Comparison of ENCODE assay signal across 8 cellular contexts in genomic region chr15:78131295-78132021, GRCh38. TPM values are rescaled to one million over a fixed set of nuclear protein-coding genes. Genes with fewer than 3 reads are reported as not detected.
DNase-seq lines count a peak whose midpoint lies in the region; ATAC-seq, FAIRE-seq and TF ChIP-seq lines count a peak whose summit lies in the region.

CIB2 (minus strand) TSS chr15:78131445; CDS start chr15:78131215, 230 bp downstream.

- TF ChIP-seq RAD21 in A549 (conservative IDR thresholded peaks at IDR 0.05 in 1 of 2, IDR thresholded peaks at IDR 0.05 in 1 of 2) (peak; percentile 61 to 81), liver (IDR thresholded peaks at IDR 0.05) (peak; percentile 68 to 70)

- POLR2A ChIA-PET in A549 (lab: Yijun Ruan, JAX) = interaction anchor here (0.7 to 4.0 kb wide), 4 partner anchors 8 to 109 kb away, joined by 3 to 16 read pairs (median 4); partner anchors contain the start of gene IDH3A

- under 1% methylated on average over 38 of the region's 79 CpGs for WGBS in A549 (ENCODE audit: missing lambda C conversion rate)
- 1% methylated on average over 79 of the region's 79 CpGs for WGBS in liver

- no peak for FAIRE-seq in A549 (lab: Jason Lieb, UNC)
- FAIRE-seq in GM18507 (lab: Jason Lieb, UNC) = peak; percentile 52

- peak within 1 kb of the TSS; percentile 82 for H3K27ac Mint-ChIP-seq in dendritic cell treated with granulocyte-macrophage colony-stimulating factor and Interleukin-4, amounts not matched to agents 40 ng/mL and 50 ng/mL, for 4 days

- ATAC-seq in A549 (peak; percentile 84 to 87), HG03066 (IDR thresholded peaks at IDR 0.05; ENCODE audit: low read depth, unreplicated experiment) (peak; percentile 82)

- H3K4me1 ChIP-seq in A549 (peaks cover 38% of the 10 kb centered on the region), liver (ENCODE audit: control insufficient read depth in 4 of 4, insufficient read depth in 4 of 4, low read length in 3 of 4) (peaks cover 1 to 9% (median 4%) of the 10 kb centered on the region in 4 donors)

- H3K27me3 Mint-ChIP-seq in dendritic cell treated with granulocyte-macrophage colony-stimulating factor and Interleukin-4, amounts not matched to agents 40 ng/mL and 50 ng/mL, for 4 days = peaks cover 13% of the 10 kb centered on the region

- peak within 1 kb of the TSS; percentile 91 to 94 for H3K27ac ChIP-seq in A549
- H3K27ac ChIP-seq in liver (ENCODE audit: low read depth in 1 of 2, low read length in 2 of 2) = peak within 1 kb of the TSS; percentile 33 to 73

- intact Hi-C loops in dendritic cell treated with granulocyte-macrophage colony-stimulating factor and Interleukin-4, amounts not matched to agents 40 ng/mL and 50 ng/mL, for 4 days (cut with micrococcal nuclease) = loop anchor here (1.0 to 5.0 kb wide), 2 partner anchors 64 to 111 kb away; no protein-coding TSS in a partner anchor

- no peaks in the 10 kb centered on the region for H3K9me3 Mint-ChIP-seq in dendritic cell treated with granulocyte-macrophage colony-stimulating factor and Interleukin-4, amounts not matched to agents 40 ng/mL and 50 ng/mL, for 4 days

- peaks cover 29% of the 10 kb centered on the region for H3K4me1 Mint-ChIP-seq in dendritic cell treated with granulocyte-macrophage colony-stimulating factor and Interleukin-4, amounts not matched to agents 40 ng/mL and 50 ng/mL, for 4 days (ENCODE audit: low read depth)

- peak within 1 kb of the TSS; percentile 91 for H3K4me2 ChIP-seq in A549

- H3K27me3 ChIP-seq in liver (ENCODE audit: control insufficient read depth in 4 of 4, insufficient read depth in 4 of 4, low read length in 3 of 4) = no peaks in the 10 kb centered on the region

- H3K36me3 ChIP-seq in liver (ENCODE audit: control insufficient read depth in 4 of 4, insufficient read depth in 3 of 4, low read depth in 1 of 4, low read length in 3 of 4) = no peaks in the 10 kb centered on the region

- H3K9me3 ChIP-seq in A549 (no peaks in the 10 kb centered on the region), liver (ENCODE audit: control insufficient read depth in 4 of 4, low read length in 3 of 4) (no peaks in the 10 kb centered on the region)

- TF ChIP-seq POLR2A in A549 (IDR thresholded peaks at IDR 0.05; ENCODE audit: low read length) = peak; percentile 74

- CTCF ChIA-PET in A549 (lab: Yijun Ruan, JAX) = interaction anchor here (0.5 to 9.0 kb wide), 49 partner anchors 8 to 1883 kb away, joined by 3 to 116 read pairs (median 4); partner anchors contain the start of genes IDH3A and SKIC8

- H3K9ac ChIP-seq in liver (ENCODE audit: low read depth in 1 of 2, low read length in 2 of 2) = peak within 1 kb of the TSS; percentile 52 to 84

- TF ChIP-seq EP300 in A549 (IDR thresholded peaks at IDR 0.05) = no peak

- peak within 1 kb of the TSS; percentile 79 for H3K4me3 Mint-ChIP-seq in dendritic cell treated with granulocyte-macrophage colony-stimulating factor and Interleukin-4, amounts not matched to agents 40 ng/mL and 50 ng/mL, for 4 days

- DNase-seq in A549 (ENCODE audit: low read depth in 1 of 2, low spot score in 1 of 2) (peak; percentile 71 to 92), GM18507 (ENCODE audit: extremely low spot score, insufficient read length, low read depth) (peak; percentile 90), NCI-H446 treated with DMSO at 0.1 percent for 48 hours (lab: John Stamatoyannopoulos, UW) (peak; percentile 2)
- peak; percentile 65 for DNase-seq in activated CD4-positive, alpha-beta T cell treated with anti-CD3 and anti-CD28 coated beads, Interleukin-2, amount 50 U/mL, for 1 hour
- DNase-seq in stimulated activated CD4-positive, alpha-beta T cell treated with anti-CD3 and anti-CD28 coated beads, Interleukin-4, amount 100 ng/mL, for 1 hour = peak; percentile 76

- H3K36me3 Mint-ChIP-seq in dendritic cell treated with granulocyte-macrophage colony-stimulating factor and Interleukin-4, amounts not matched to agents 40 ng/mL and 50 ng/mL, for 4 days (ENCODE audit: low read depth) = no peaks in the 10 kb centered on the region

- TF ChIP-seq CTCF in A549 (IDR thresholded peaks at IDR 0.05) (peak; percentile 85), liver (IDR thresholded peaks at IDR 0.05; ENCODE audit: low read depth, low read length, missing input control) (peak; percentile 77)

- H3K4me3 ChIP-seq in A549 (peak within 1 kb of the TSS; percentile 86), liver (ENCODE audit: low read depth in 1 of 3, low read length in 3 of 3) (peak within 1 kb of the TSS; percentile 52 to 80 (median 64))

TF ChIP-seq in A549, 52 proteins besides CTCF, POLR2A, EP300 and RAD21 (continues in another document):
- TF ChIP-seq E2F6 (IDR thresholded peaks at IDR 0.05; ENCODE audit: borderline replicate concordance, low read depth) = peak; percentile 48; the same call in 1 of the 2 replicates
- TF ChIP-seq HOXA7 (CRISPR knock-in tag; IDR thresholded peaks at IDR 0.05) = no peak
- peak; percentile 45 to 70; a peak in 3 of 5 replicates for TF ChIP-seq JUN (IDR thresholded peaks at IDR 0.05)
- TF ChIP-seq PHF8 (IDR thresholded peaks at IDR 0.05; ENCODE audit: borderline replicate concordance, low read depth) = peak; percentile 92
- TF ChIP-seq MAFK (IDR thresholded peaks at IDR 0.05; ENCODE audit: partially characterized antibody) = no peak
- TF ChIP-seq RFX5 (IDR thresholded peaks at IDR 0.05) = no peak; the same call in 1 of the 2 replicates
- peak; percentile 77; the same call in 1 of the 2 replicates for TF ChIP-seq HMGXB4 (CRISPR knock-in tag; IDR thresholded peaks at IDR 0.05; ENCODE audit: borderline replicate concordance)
- TF ChIP-seq HOXB5 (CRISPR knock-in tag; IDR thresholded peaks at IDR 0.05) = peak; percentile 60; the same call in 1 of the 2 replicates
- no peak for TF ChIP-seq NFE2L2 (conservative IDR thresholded peaks at IDR 0.05; ENCODE audit: low read length)
- TF ChIP-seq SMC3 (IDR thresholded peaks at IDR 0.05) = peak; percentile 84

TF ChIP-seq in liver, 16 proteins besides CTCF, POLR2A, EP300 and RAD21:
- peak in 1 of 2 donors; percentile 6 for TF ChIP-seq HNF4A (conservative IDR thresholded peaks at IDR 0.05)
- TF ChIP-seq NR2F2 (IDR thresholded peaks at IDR 0.05) = no peak
- TF ChIP-seq REST (IDR thresholded peaks at IDR 0.05) = no peak

RNA-seq across cellular contexts. Expression of gene CIB2, which starts in this region (rescaled TPM):
- polyA plus RNA-seq in A549 (2011; rRNA removed) = 16.4 and 21.2 TPM in 2 replicates
- 15.8 and 17.4 TPM in 2 replicates for polyA plus RNA-seq in A549 (2012; cell fraction: cytosol; rRNA removed)
- polyA plus RNA-seq in A549 (2012; cell fraction: nucleus; rRNA removed) = 6.4 and 7.8 TPM in 2 replicates
- polyA plus RNA-seq in A549 (2017; fragmentation: RNase III; extraction: RNeasy Plus Mini Kit Qiagen cat#74134 plus additional on column Dnase treatment) = 21.6 to 26.7 TPM (median 25.3 TPM) in 3 replicates
- polyA minus RNA-seq in A549 (2011; rRNA and poly(A)+ RNA removed) = 21.1 and 26.6 TPM in 2 replicates
- 1 to 10 TPM in 1 of 2 donors, under 1 TPM in 1; 0.25 to 2.2 TPM for total RNA-seq in liver
- polyA plus RNA-seq in liver = under 1 TPM; 0.36 to 0.70 TPM

Comparison
In these comparisons a context has a peak if more than half of its experiments do, and no peak if none do; other contexts are left out.
1. Peak in every context shown above with its lines: DNase-seq, ATAC-seq, H3K4me3 ChIP-seq and H3K27ac ChIP-seq.
2. RNA of gene CIB2 (polyA plus RNA-seq): 6.4 to 26.7 TPM in A549; 0.36 to 0.70 TPM in liver; every median in the first group is over 4 times any median in the second.
3. DNase-seq: peak in every context shown above with its lines; median percentile 90 in GM18507; 82 in A549; 76 in stimulated activated CD4-positive, alpha-beta T cell treated with anti-CD3 and anti-CD28 coated beads, Interleukin-4, amount 100 ng/mL, for 1 hour; 65 in activated CD4-positive, alpha-beta T cell treated with anti-CD3 and anti-CD28 coated beads, Interleukin-2, amount 50 U/mL, for 1 hour; 2 in NCI-H446 treated with DMSO at 0.1 percent for 48 hours.